16 cellular contexts compared by ENCODE assay signal in genomic region chr20:32858873-32859372, GRCh38. TPM values are rescaled to one million over a fixed set of nuclear protein-coding genes. Genes with fewer than 3 reads are reported as not detected.
A peak's percentile ranks its signal among the peaks of the same experiment; 100 is the strongest.
DNase-seq lines count a peak whose midpoint lies in the region; ATAC-seq and TF ChIP-seq lines count a peak whose summit lies in the region.
"Had no signal": no experiment of that assay in that cellular context is flagged by ENCODE, and none has a peak within 500 bp of the region (broad histone marks: within the 10 kb centered on the region; RNA-seq: fewer than 3 reads in every experiment).

Gene EFCAB8, plus strand, starts transcription at chr20:32858923. Its CDS starts 4,870 bp downstream, at chr20:32863793.

- no peak within 1 kb of the TSS for H3K4me3 Mint-ChIP-seq in activated naive CD8-positive, alpha-beta T cell
- H3K4me3 Mint-ChIP-seq in activated naive CD8-positive, alpha-beta T cell treated with anti-CD3 and anti-CD28 coated beads for 36 hours = no peak within 1 kb of the TSS
- no peak within 1 kb of the TSS for H3K4me3 Mint-ChIP-seq in neural progenitor cell
- H3K4me3 Mint-ChIP-seq: activated CD4-positive, alpha-beta T cell treated with anti-CD3 and anti-CD28 coated beads, Interleukin-2, amount 10 ng/mL, durations not matched to agents 7 days and 5 days had no signal

- H3F3A ChIP-seq in neural progenitor cell (ENCODE audit: low read depth) = peaks cover 10% of the 10 kb centered on the region

- peak; percentile 70 for ATAC-seq in HCT116
- ATAC-seq: PC-3 had no signal

- H3K27me3 ChIP-seq in HCT116 (ENCODE audit: insufficient read depth, low read length) (no peaks in the 10 kb centered on the region), neural progenitor cell (no peaks in the 10 kb centered on the region), Peyer's patch (no peaks in the 10 kb centered on the region)
- H3K27me3 ChIP-seq: brain microvascular endothelial cell had no signal

- POLR2A ChIA-PET in HCT116 (lab: Charles Lee) = no interaction called here

- TF ChIP-seq CTCF in HCT116 (IDR thresholded peaks at IDR 0.05 in 2 of 3, conservative IDR thresholded peaks at IDR 0.05 in 1 of 3; ENCODE audit: borderline replicate concordance in 1 of 3, insufficient read depth in 1 of 3, low read depth in 2 of 3, low read length in 2 of 3) = peak in 1 of 3 experiments; percentile 34; a peak in 3 of 6 replicates
- peak; percentile 9 for TF ChIP-seq CTCF in cardiac fibroblast (IDR thresholded peaks at IDR 0.05; ENCODE audit: low read depth, low read length)
- TF ChIP-seq CTCF in neural progenitor cell (IDR thresholded peaks at IDR 0.05) = peak; percentile 32
- TF ChIP-seq CTCF in Peyer's patch (IDR thresholded peaks at IDR 0.05) = no peak

- intact Hi-C loops in HCT116 (cut with micrococcal nuclease) = no loop called here

- DNase-seq in activated naive CD8-positive, alpha-beta T cell treated with anti-CD3 and anti-CD28 coated beads for 36 hours = no peak
- DNase-seq in HCT116 (ENCODE audit: low read depth, low spot score) (no peak), cardiac fibroblast (ENCODE audit: low read depth in 2 of 2) (no peak), neural progenitor cell (ENCODE audit: low spot score) (peak; percentile 25), cortex of kidney (lab: John Stamatoyannopoulos, UW) (no peak), Peyer's patch (no peak), GM19240 (ENCODE audit: insufficient read length, low spot score) (no peak)
- DNase-seq: activated CD4-positive, alpha-beta T cell treated with anti-CD3 and anti-CD28 coated beads, Interleukin-2, amount 10 ng/mL, durations not matched to agents 7 days and 5 days; brain microvascular endothelial cell; EL; glutamatergic neuron; NCI-H1105; PC-3; stimulated activated CD4-positive, alpha-beta T cell treated with anti-CD3 and anti-CD28 coated beads, Interleukin-2, amount 100 ng/mL, for 24 hours had no signal

- RAD21 ChIA-PET in HCT116 (lab: Charles Lee; ENCODE audit: low non-redundant PET in 1 of 2, low total read pairs in 2 of 2, uncharacterized antibody in 2 of 2, unreplicated experiment in 2 of 2) = no interaction called here

- H2AFZ ChIP-seq in HCT116 (ENCODE audit: low read depth, low read length, poor library complexity, severe bottlenecking) (no peak within 1 kb of the TSS), neural progenitor cell (replicated peaks) (no peak within 1 kb of the TSS)

- H3K9me3 Mint-ChIP-seq in activated naive CD8-positive, alpha-beta T cell (ENCODE audit: low read depth) = no peaks in the 10 kb centered on the region
- no peaks in the 10 kb centered on the region for H3K9me3 Mint-ChIP-seq in activated naive CD8-positive, alpha-beta T cell treated with anti-CD3 and anti-CD28 coated beads for 36 hours
- no peaks in the 10 kb centered on the region for H3K9me3 Mint-ChIP-seq in neural progenitor cell
- H3K9me3 Mint-ChIP-seq: activated CD4-positive, alpha-beta T cell treated with anti-CD3 and anti-CD28 coated beads, Interleukin-2, amount 10 ng/mL, durations not matched to agents 7 days and 5 days had no signal

- H4K20me1 ChIP-seq in HCT116 (ENCODE audit: insufficient read depth) (no peaks in the 10 kb centered on the region), neural progenitor cell (ENCODE audit: low read depth) (peaks cover 6% of the 10 kb centered on the region)

- H3K9me3 ChIP-seq in HCT116 (ENCODE audit: control insufficient read depth in 1 of 2, insufficient read depth in 1 of 2, low read depth in 1 of 2, low read length in 2 of 2) = no peaks in the 10 kb centered on the region
- H3K9me3 ChIP-seq in neural progenitor cell (ENCODE audit: low read depth) = no peaks in the 10 kb centered on the region
- no peaks in the 10 kb centered on the region for H3K9me3 ChIP-seq in Peyer's patch

- peaks cover 5% of the 10 kb centered on the region for H3K36me3 Mint-ChIP-seq in activated naive CD8-positive, alpha-beta T cell
- peaks cover 9% of the 10 kb centered on the region for H3K36me3 Mint-ChIP-seq in activated naive CD8-positive, alpha-beta T cell treated with anti-CD3 and anti-CD28 coated beads for 36 hours
- peaks cover 9% of the 10 kb centered on the region for H3K36me3 Mint-ChIP-seq in neural progenitor cell

- no peak within 1 kb of the TSS for H3K4me3 ChIP-seq in HCT116 (replicated peaks in 1 of 2; ENCODE audit: low read depth in 1 of 2, low read length in 2 of 2)
- H3K4me3 ChIP-seq in cardiac fibroblast (replicated peaks in 1 of 2; ENCODE audit: low read depth in 2 of 2, low read length in 2 of 2) = no peak within 1 kb of the TSS
- H3K4me3 ChIP-seq in neural progenitor cell = no peak within 1 kb of the TSS
- H3K4me3 ChIP-seq in Peyer's patch = no peak within 1 kb of the TSS

- peaks cover 19% of the 10 kb centered on the region for H3K4me1 Mint-ChIP-seq in activated naive CD8-positive, alpha-beta T cell (ENCODE audit: low read depth)
- H3K4me1 Mint-ChIP-seq in activated naive CD8-positive, alpha-beta T cell treated with anti-CD3 and anti-CD28 coated beads for 36 hours = peaks cover 21% of the 10 kb centered on the region
- no peaks in the 10 kb centered on the region for H3K4me1 Mint-ChIP-seq in neural progenitor cell

- peak within 1 kb of the TSS; percentile 70 for H3K27ac Mint-ChIP-seq in activated naive CD8-positive, alpha-beta T cell
- no peak within 1 kb of the TSS for H3K27ac Mint-ChIP-seq in activated naive CD8-positive, alpha-beta T cell treated with anti-CD3 and anti-CD28 coated beads for 36 hours
- H3K27ac Mint-ChIP-seq in neural progenitor cell = no peak within 1 kb of the TSS
- H3K27ac Mint-ChIP-seq: activated CD4-positive, alpha-beta T cell treated with anti-CD3 and anti-CD28 coated beads, Interleukin-2, amount 10 ng/mL, durations not matched to agents 7 days and 5 days had no signal

- H3K27me3 Mint-ChIP-seq in activated naive CD8-positive, alpha-beta T cell = no peaks in the 10 kb centered on the region
- H3K27me3 Mint-ChIP-seq in activated naive CD8-positive, alpha-beta T cell treated with anti-CD3 and anti-CD28 coated beads for 36 hours = no peaks in the 10 kb centered on the region
- peaks cover 2% of the 10 kb centered on the region for H3K27me3 Mint-ChIP-seq in neural progenitor cell (ENCODE audit: insufficient read depth, low read depth)
- H3K27me3 Mint-ChIP-seq: activated CD4-positive, alpha-beta T cell treated with anti-CD3 and anti-CD28 coated beads, Interleukin-2, amount 10 ng/mL, durations not matched to agents 7 days and 5 days had no signal

- no peaks in the 10 kb centered on the region for H3K4me1 ChIP-seq in HCT116 (ENCODE audit: control insufficient read depth in 1 of 2, insufficient read depth in 2 of 2, low read length in 2 of 2)
- peaks cover 13% of the 10 kb centered on the region for H3K4me1 ChIP-seq in neural progenitor cell
- no peaks in the 10 kb centered on the region for H3K4me1 ChIP-seq in Peyer's patch

- no TSS peak for BruUV-seq in HCT116 (replicated peaks; lab: Mats Ljungman, UMichigan)

- no peak for TF ChIP-seq RAD21 in HCT116 (IDR thresholded peaks at IDR 0.05; ENCODE audit: low read depth)

- 0 out of 2 replicates have a peak, but pooled peaks cover 4% of the 10 kb centered on the region for H3K79me2 ChIP-seq in HCT116 (ENCODE audit: insufficient read depth, low read length)
- H3K79me2 ChIP-seq in neural progenitor cell (ENCODE audit: low read depth) = no peaks in the 10 kb centered on the region

- H3K9me2 ChIP-seq in HCT116 (ENCODE audit: insufficient read depth) = no peaks in the 10 kb centered on the region

- CTCF ChIA-PET in HCT116 (lab: Charles Lee) = no interaction called here

- no peak within 1 kb of the TSS for H3K27ac ChIP-seq in HCT116 (ENCODE audit: low read depth, low read length)
- H3K27ac ChIP-seq in neural progenitor cell = peak within 1 kb of the TSS; percentile 40
- H3K27ac ChIP-seq in Peyer's patch = no peak within 1 kb of the TSS
- H3K27ac ChIP-seq: brain microvascular endothelial cell had no signal

- TF ChIP-seq POLR2A in HCT116 (IDR thresholded peaks at IDR 0.05; ENCODE audit: borderline replicate concordance, extremely low read depth, insufficient read depth, insufficient read length) (no peak), Peyer's patch (IDR thresholded peaks at IDR 0.05) (no peak)

- H3K9ac ChIP-seq in HCT116 (ENCODE audit: low read length) (no peak within 1 kb of the TSS), neural progenitor cell (no peak within 1 kb of the TSS)

- H3K36me3 ChIP-seq in HCT116 (ENCODE audit: control insufficient read depth in 1 of 2, insufficient read depth in 2 of 2, low read length in 2 of 2) (0 out of 4 replicates have a peak, but pooled peaks cover 4 to 5% of the 10 kb centered on the region in 2 experiments), neural progenitor cell (no peaks in the 10 kb centered on the region), Peyer's patch (peaks cover 0 to 21% (median 0%) of the 10 kb centered on the region in 3 donors)

- no peak within 1 kb of the TSS for H3K4me2 ChIP-seq in HCT116 (ENCODE audit: low read length)
- no peak within 1 kb of the TSS for H3K4me2 ChIP-seq in neural progenitor cell

TF ChIP-seq in HCT116, 20 proteins besides CTCF, POLR2A, EP300 and RAD21:
- TF ChIP-seq FOSL1 (IDR thresholded peaks at IDR 0.05; ENCODE audit: low read depth) (no peak), SP1 (IDR thresholded peaks at IDR 0.05; ENCODE audit: low read depth) (no peak)

RNA-seq across cellular contexts. Expression of gene EFCAB8, which starts in this region (rescaled TPM):
- under 1 TPM; 0.27 to 0.56 TPM for total RNA-seq in activated naive CD8-positive, alpha-beta T cell treated with anti-CD3 and anti-CD28 coated beads for 36 hours
- total RNA-seq in HCT116 (2021; ENCODE audit: unreplicated experiment) (0.42 TPM), neural progenitor cell (ENCODE audit: low replicate concordance) (not detected in 2 replicates), Peyer's patch (under 1 TPM in 1 of 4 donors, not detected in 3; 0.83 TPM)
- polyA plus RNA-seq in HCT116 (2012) = 0.11 and 0.23 TPM in 2 replicates
- total RNA-seq: NCI-H460, PC-3 had no signal

Comparison
In these comparisons a context has a peak if more than half of its experiments do, and no peak if none do; other contexts are left out.
1. Peak in ATAC-seq in HCT116; RNA of the gene not detected or under 1 TPM.
2. Peak in DNase-seq and H3K27ac ChIP-seq in neural progenitor cell; RNA of the gene not detected or under 1 TPM.
3. CTCF ChIP-seq: peak in cardiac fibroblast (single experiment) and neural progenitor cell (single experiment); none in Peyer's patch (0 of 6).